ENCODE assay signal across 14 cellular contexts in genomic region chr21:39187141-39187540, GRCh38.
"Had no signal": no experiment of that assay in that cellular context is flagged by ENCODE, and none has a peak within 500 bp of the region (broad histone marks: within the 10 kb centered on the region; RNA-seq: fewer than 3 reads in every experiment).

No MANE protein-coding gene starts in this region.

- DNase-seq: activated CD4-positive, alpha-beta T cell treated with anti-CD3 and anti-CD28 coated beads for 48 hours; activated CD8-positive, alpha-beta memory T cell treated with anti-CD3 and anti-CD28 coated beads, Interleukin-2, amount 50 U/mL, for 48 hours; activated CD8-positive, alpha-beta T cell treated with anti-CD3 and anti-CD28 coated beads, Interleukin-2, amount 10 ng/mL, durations not matched to agents 7 days and 5 days; activated naive CD4-positive, alpha-beta T cell treated with anti-CD3 and anti-CD28 coated beads, Interleukin-2, amount 50 U/mL, for 16 hours; brain microvascular endothelial cell; dorsolateral prefrontal cortex; glutamatergic neuron; lower lobe of right lung; nephron progenitor cell; stimulated activated CD4-positive, alpha-beta T cell treated with anti-CD3 and anti-CD28 coated beads, Interleukin-4, amount 100 ng/mL, for 1 hour; T-helper 1 cell had no signal

- H3K27ac ChIP-seq: brain microvascular endothelial cell, esophagus muscularis mucosa, lower lobe of right lung, tibial nerve had no signal

- H3K9me3 ChIP-seq: esophagus muscularis mucosa, lower lobe of right lung, tibial nerve had no signal

- H3K27ac Mint-ChIP-seq: activated CD8-positive, alpha-beta T cell treated with anti-CD3 and anti-CD28 coated beads, Interleukin-2, amount 10 ng/mL, durations not matched to agents 7 days and 5 days had no signal

- H3K4me3 ChIP-seq: dorsolateral prefrontal cortex, esophagus muscularis mucosa, lower lobe of right lung, tibial nerve had no signal

- H3K36me3 ChIP-seq: brain microvascular endothelial cell, lower lobe of right lung, tibial nerve had no signal

- H3K4me3 Mint-ChIP-seq: activated CD8-positive, alpha-beta T cell treated with anti-CD3 and anti-CD28 coated beads, Interleukin-2, amount 10 ng/mL, durations not matched to agents 7 days and 5 days; nephron progenitor cell; WTC11 had no signal

- H3K36me3 Mint-ChIP-seq: WTC11 had no signal

- ATAC-seq: activated CD8-positive, alpha-beta T cell treated with anti-CD3 and anti-CD28 coated beads, Interleukin-2, amount 10 ng/mL, durations not matched to agents 7 days and 5 days; lower lobe of right lung; WTC11 had no signal

- H3K27me3 ChIP-seq: brain microvascular endothelial cell, dorsolateral prefrontal cortex, esophagus muscularis mucosa, tibial nerve had no signal

- H3K9me3 Mint-ChIP-seq: nephron progenitor cell, WTC11 had no signal
